Comparison of ENCODE assay signal across 1 cellular context in genomic region chr6:11179088-11179977, GRCh38.
TF ChIP-seq lines count a peak whose summit lies in the region.

No MANE protein-coding gene starts in this region.

TF ChIP-seq in H1, 55 proteins besides CTCF, POLR2A, EP300 and RAD21:
- TF ChIP-seq SP4 (IDR thresholded peaks at IDR 0.05; ENCODE audit: low read length): no peak
- TF ChIP-seq NRF1 (IDR thresholded peaks at IDR 0.05; ENCODE audit: low read depth, low read length): no peak
- TF ChIP-seq SIRT6 (IDR thresholded peaks at IDR 0.05; ENCODE audit: low read length): no peak
- no peak for TF ChIP-seq NANOG (IDR thresholded peaks at IDR 0.05; ENCODE audit: insufficient read depth, low read depth, low read length, poor library complexity, severe bottlenecking)
- no peak for TF ChIP-seq SIX5 (IDR thresholded peaks at IDR 0.05; ENCODE audit: low read depth, low read length)
- no peak for TF ChIP-seq SIN3A (conservative IDR thresholded peaks at IDR 0.05 in 1 of 2, IDR thresholded peaks at IDR 0.05 in 1 of 2; ENCODE audit: low read depth in 1 of 2, low read length in 2 of 2)
- no peak for TF ChIP-seq MAX (IDR thresholded peaks at IDR 0.05)
- no peak for TF ChIP-seq KDM5A (IDR thresholded peaks at IDR 0.05; ENCODE audit: low read length)
- no peak for TF ChIP-seq CBX8 (IDR thresholded peaks at IDR 0.05; ENCODE audit: borderline replicate concordance, low read depth, low read length)
- TF ChIP-seq RBBP5 (IDR thresholded peaks at IDR 0.05; ENCODE audit: borderline replicate concordance, low read depth, low read length): no peak
- no peak for TF ChIP-seq CEBPB (IDR thresholded peaks at IDR 0.05; ENCODE audit: low read depth, low read length)
- TF ChIP-seq ASH2L (IDR thresholded peaks at IDR 0.05; ENCODE audit: low read length): no peak
- no peak for TF ChIP-seq TAF7 (optimal IDR thresholded peaks at IDR 0.05; ENCODE audit: borderline replicate concordance, low read depth, low read length)
- no peak for TF ChIP-seq ATF3 (IDR thresholded peaks at IDR 0.05; ENCODE audit: insufficient read depth, low read depth, low read length)
